Comparison of ENCODE assay signal across 14 cellular contexts in genomic region chr7:101166909-101167644, GRCh38. TPM values are rescaled to one million over a fixed set of nuclear protein-coding genes. Genes with fewer than 3 reads are reported as not detected.
DNase-seq lines count a peak whose midpoint lies in the region; ATAC-seq, FAIRE-seq and TF ChIP-seq lines count a peak whose summit lies in the region.
"Had no signal": no experiment of that assay in that cellular context is flagged by ENCODE, and none has a peak within 500 bp of the region (broad histone marks: within the 10 kb centered on the region; RNA-seq: fewer than 3 reads in every experiment).

No MANE protein-coding gene starts in this region.

- peaks cover 53% of the 10 kb centered on the region for H3K4me1 ChIP-seq in ACC112 (ENCODE audit: control insufficient read depth, insufficient read depth, low read length, unreplicated experiment)
- H3K4me1 ChIP-seq in ES-I3 (ENCODE audit: insufficient read depth, low read length): peaks cover 16% of the 10 kb centered on the region
- H3K4me1 ChIP-seq in iPS DF 6.9 (ENCODE audit: control insufficient read depth, insufficient read depth, low read length): peaks cover 20% of the 10 kb centered on the region
- H3K4me1 ChIP-seq in pancreas: peaks cover 12 to 25% (median 20%) of the 10 kb centered on the region in 3 donors
- peaks cover 54% of the 10 kb centered on the region for H3K4me1 ChIP-seq in lower lobe of right lung

- DNase-seq in RCC 7860 (ENCODE audit: low spot score) (peak; percentile 17), iPS DF 6.9 (ENCODE audit: low read depth, low spot score) (no peak), activated gamma-delta T cell treated with Interleukin-2 at 50 U/mL for 16 hours (no peak), pancreas (no peak), lower lobe of right lung (no peak), left cardiac atrium (no peak)
- DNase-seq: activated T-cell treated with anti-CD3 and anti-CD28 coated beads, Interleukin-2, amount 50 U/mL, for 1 hour; gastrocnemius medialis; HFFc6; NCI-H2029 treated with DMSO at 0.1 percent for 48 hours; stimulated activated CD4-positive, alpha-beta T cell treated with anti-CD3 and anti-CD28 coated beads, Interleukin-15, amount 100 ng/mL, for 24 hours; stomach had no signal

- H2AFZ ChIP-seq in ACC112 (ENCODE audit: low read length, unreplicated experiment): no peak overlapping the region

- no peaks in the 10 kb centered on the region for H3K36me3 ChIP-seq in ACC112 (ENCODE audit: insufficient read depth, low read length)
- no peaks in the 10 kb centered on the region for H3K36me3 ChIP-seq in ES-I3 (ENCODE audit: insufficient read depth, low read length)
- H3K36me3 ChIP-seq in iPS DF 6.9 (ENCODE audit: control insufficient read depth, insufficient read depth, low read length): no peaks in the 10 kb centered on the region
- H3K36me3 ChIP-seq in pancreas: no peaks in the 10 kb centered on the region
- H3K36me3 ChIP-seq in lower lobe of right lung: no peaks in the 10 kb centered on the region
- H3K36me3 ChIP-seq: gastrocnemius medialis, stomach had no signal

- FAIRE-seq in RCC 7860 (lab: Jason Lieb, UNC) (no peak), pancreas (lab: Jason Lieb, UNC) (no peak)

- no peak for ATAC-seq in pancreas
- no peak for ATAC-seq in lower lobe of right lung
- no peak for ATAC-seq in left cardiac atrium
- ATAC-seq: gastrocnemius medialis had no signal

- peak overlapping the region; percentile 53 for H3K9ac ChIP-seq in ES-I3 (ENCODE audit: low read depth, low read length)

- H3K4me3 ChIP-seq in ACC112 (ENCODE audit: low read depth, low read length): peak overlapping the region; percentile 58
- peak overlapping the region; percentile 16; the same call in 1 of the 2 replicates for H3K4me3 ChIP-seq in iPS DF 6.9 (ENCODE audit: low read length)
- H3K4me3 ChIP-seq in pancreas: no peak overlapping the region
- H3K4me3 ChIP-seq in lower lobe of right lung: no peak overlapping the region
- H3K4me3 ChIP-seq: gastrocnemius medialis, stomach had no signal

- peaks cover 55% of the 10 kb centered on the region for H3K27me3 ChIP-seq in ACC112 (ENCODE audit: insufficient read depth, low read length)
- H3K27me3 ChIP-seq in iPS DF 6.9 (ENCODE audit: control insufficient read depth, insufficient read depth, low read length): peaks cover 38% of the 10 kb centered on the region
- H3K27me3 ChIP-seq in pancreas: peaks cover 0 to 40% (median under 1%) of the 10 kb centered on the region in 4 donors
- peaks cover 96% of the 10 kb centered on the region for H3K27me3 ChIP-seq in lower lobe of right lung (ENCODE audit: low read depth)

- H3K79me2 ChIP-seq in ACC112 (ENCODE audit: control insufficient read depth, insufficient read depth, low read length, unreplicated experiment): no peaks in the 10 kb centered on the region

- no CpG with 5 or more reads among the region's 19 CpGs for WGBS in iPS DF 6.9 (ENCODE audit: insufficient coverage, insufficient read length)
- WGBS in pancreas, 2 donors: 0 to 2% methylated on average over 14 to 19 of the region's 19 CpGs

- no peak overlapping the region; the same call in 1 of the 2 replicates for H3K27ac ChIP-seq in ACC112 (ENCODE audit: low read depth, low read length)
- H3K27ac ChIP-seq in iPS DF 6.9 (ENCODE audit: low read length): no peak overlapping the region
- no peak overlapping the region for H3K27ac ChIP-seq in pancreas
- H3K27ac ChIP-seq in lower lobe of right lung: no peak overlapping the region
- H3K27ac ChIP-seq: gastrocnemius medialis, stomach had no signal

- H3K9me3 ChIP-seq in ES-I3 (ENCODE audit: control insufficient read depth, insufficient read depth, low read length) (no peaks in the 10 kb centered on the region), iPS DF 6.9 (ENCODE audit: control insufficient read depth, insufficient read depth, low read length) (no peaks in the 10 kb centered on the region), pancreas (no peaks in the 10 kb centered on the region), lower lobe of right lung (no peaks in the 10 kb centered on the region)
- H3K9me3 ChIP-seq: gastrocnemius medialis, stomach had no signal

- intact Hi-C loops in pancreas (cut with DNase I): no loop called here
- intact Hi-C loops in lower lobe of right lung (cut with DNase I): no loop called here
- intact Hi-C loops in left cardiac atrium (cut with DNase I): no loop called here

- TF ChIP-seq CTCF in pancreas (IDR thresholded peaks at IDR 0.05) (no peak), lower lobe of right lung (IDR thresholded peaks at IDR 0.05) (no peak)

RNA-seq across cellular contexts. Expression of gene VGF, which starts 1.7 kb away (rescaled TPM):
- total RNA-seq in pancreas (10 to 100 TPM in 3 of 6 donors, 1 to 10 TPM in 3; 1.3 to 38.0 (median 18.5) TPM), lower lobe of right lung (0.15 TPM), left cardiac atrium (not detected)
- 10 to 100 TPM; 15.7 to 82.7 TPM for polyA plus RNA-seq in pancreas
- total RNA-seq: gastrocnemius medialis had no signal

RNA-seq across cellular contexts. Expression of gene AP1S1, which starts 12.8 kb away (rescaled TPM):
- total RNA-seq in pancreas: 10 to 100 TPM; 12.0 to 23.1 (median 15.6) TPM
- 10 to 100 TPM; 30.4 to 34.7 TPM for polyA plus RNA-seq in pancreas
- 28.4 TPM for total RNA-seq in lower lobe of right lung
- 10 to 100 TPM; 14.9 to 18.9 TPM for total RNA-seq in left cardiac atrium

RNA-seq across cellular contexts. Expression of gene NAT16, which starts 13.0 kb away (rescaled TPM):
- total RNA-seq in pancreas (1 to 10 TPM in 1 of 6 donors, under 1 TPM in 4, not detected in 1; 0.19 to 1.3 (median 0.43) TPM), lower lobe of right lung (not detected), left cardiac atrium (not detected)
- 1 to 10 TPM; 1.3 to 3.6 TPM for polyA plus RNA-seq in pancreas
- total RNA-seq: gastrocnemius medialis, HFFc6, stomach had no signal

RNA-seq across cellular contexts. Expression of gene MOGAT3, which starts 33.8 kb away (rescaled TPM):
- total RNA-seq in pancreas: not detected
- polyA plus RNA-seq in pancreas: not detected
- not detected for total RNA-seq in lower lobe of right lung
- total RNA-seq in left cardiac atrium: not detected
- total RNA-seq: gastrocnemius medialis, HFFc6 had no signal
- polyA plus RNA-seq: stomach had no signal

RNA-seq across cellular contexts. Expression of gene SERPINE1, which starts 40.2 kb away (rescaled TPM):
- total RNA-seq in pancreas: 10 to 100 TPM in 1 of 6 donors, 1 to 10 TPM in 4, under 1 TPM in 1; 0.98 to 14.5 (median 3.7) TPM
- polyA plus RNA-seq in pancreas: 1 to 10 TPM; 1.9 to 5.2 TPM
- 15.4 TPM for total RNA-seq in lower lobe of right lung
- 10 to 100 TPM in 1 of 2 donors, 1 to 10 TPM in 1; 2.4 to 41.6 TPM for total RNA-seq in left cardiac atrium

Comparison
In these comparisons a context has a peak if more than half of its experiments do, and no peak if none do; other contexts are left out.
1. H3K4me3 ChIP-seq: peak in ACC112 (single experiment) and iPS DF 6.9 (single experiment); none in pancreas (0 of 4) and lower lobe of right lung (single experiment).